29 cellular contexts compared by ENCODE assay signal in genomic region chr18:65259403-65259802, GRCh38.
DNase-seq lines count a peak whose midpoint lies in the region; ATAC-seq, FAIRE-seq and TF ChIP-seq lines count a peak whose summit lies in the region.
"Had no signal": no experiment of that assay in that cellular context is flagged by ENCODE, and none has a peak within 500 bp of the region (broad histone marks: within the 10 kb centered on the region; RNA-seq: fewer than 3 reads in every experiment).

No MANE protein-coding gene starts in this region.

- no peaks in the 10 kb centered on the region for H3K36me3 ChIP-seq in HEK293 (ENCODE audit: control insufficient read depth in 2 of 2, insufficient read depth in 1 of 2, low read length in 2 of 2)
- H3K36me3 ChIP-seq: BE2C; BLaER1; BLaER1 treated with 17β-estradiol and CSF1 and Interleukin-3, amounts not matched to agents 10 nM and 100 nM had no signal

- ATAC-seq in A549 = no peak
- ATAC-seq: CD8-positive, alpha-beta T cell had no signal

- TF ChIP-seq RAD21 in A549 (conservative IDR thresholded peaks at IDR 0.05 in 1 of 2, IDR thresholded peaks at IDR 0.05 in 1 of 2) = no peak

- H3K4me1 ChIP-seq in A549 = no peaks in the 10 kb centered on the region
- no peaks in the 10 kb centered on the region for H3K4me1 ChIP-seq in HEK293 (ENCODE audit: control insufficient read depth, insufficient read depth, low read length)
- H3K4me1 ChIP-seq: BE2C; BLaER1; BLaER1 treated with 17β-estradiol and CSF1 and Interleukin-3, amounts not matched to agents 10 nM and 100 nM; Caco-2 had no signal

- FAIRE-seq in A549 (lab: Jason Lieb, UNC) = no peak
- FAIRE-seq: A204.1 had no signal

- no peak for TF ChIP-seq CTCF in A549 (IDR thresholded peaks at IDR 0.05)
- TF ChIP-seq CTCF in HEK293 (tag by site-specific recombination; IDR thresholded peaks at IDR 0.05) = no peak

- no peak for TF ChIP-seq POLR2A in A549 (IDR thresholded peaks at IDR 0.05; ENCODE audit: low read length)

- H3K4me2 ChIP-seq in A549 = no peak overlapping the region
- H3K4me2 ChIP-seq: BLaER1; BLaER1 treated with 17β-estradiol and CSF1 and Interleukin-3, amounts not matched to agents 10 nM and 100 nM had no signal

- DNase-seq in A549 (ENCODE audit: low read depth in 1 of 2, low spot score in 1 of 2) (no peak), SHP77 (lab: John Stamatoyannopoulos, UW) (no peak), AG08396 (ENCODE audit: low spot score) (no peak)
- DNase-seq: 8988T; ACHN; AML-193; BE2C; C1 segment of cervical spinal cord; Caco-2; Calu3; CD4-positive, alpha-beta memory T cell; CD4-positive, alpha-beta T cell; CD4-positive, CD25-positive, alpha-beta regulatory T cell; CD8-positive, alpha-beta memory T cell; CD8-positive, alpha-beta T cell; COR-L47; DMS 273 treated with DMSO at 0.1 percent for 48 hours; DMS153; DMS53; DMS79; DMS79 treated with DMSO at 0.1 percent for 48 hours; DND-41; EL had no signal

- POLR2A ChIA-PET in A549 (lab: Yijun Ruan, JAX) = no interaction called here
- POLR2A ChIA-PET in HEK293 (lab: Yijun Ruan, JAX) = no interaction called here

- CTCF ChIA-PET in A549 (lab: Yijun Ruan, JAX) (no interaction called here), HEK293 (lab: Yijun Ruan, JAX) (no interaction called here)

- no peak for TF ChIP-seq EP300 in A549 (IDR thresholded peaks at IDR 0.05)

- no peak overlapping the region for H3K27ac ChIP-seq in A549
- no peak overlapping the region for H3K27ac ChIP-seq in HEK293 (ENCODE audit: extremely low read depth, low read depth, low read length)
- H3K27ac ChIP-seq: 22Rv1; BLaER1; BLaER1 treated with 17β-estradiol and CSF1 and Interleukin-3, amounts not matched to agents 10 nM and 100 nM; C4-2B had no signal

- H3K4me3 ChIP-seq in A549 (no peak overlapping the region), HEK293 (ENCODE audit: low read depth, low read length) (no peak overlapping the region)
- H3K4me3 ChIP-seq: BLaER1; BLaER1 treated with 17β-estradiol and CSF1 and Interleukin-3, amounts not matched to agents 10 nM and 100 nM had no signal

- 5% methylated on average over 2 of the region's 2 CpGs for WGBS in A549 (ENCODE audit: missing lambda C conversion rate)

- H3K9me3 ChIP-seq in A549 (no peaks in the 10 kb centered on the region), HEK293 (ENCODE audit: control insufficient read depth, insufficient read depth, low read depth, low read length) (no peaks in the 10 kb centered on the region)
- H3K9me3 ChIP-seq: BE2C; BLaER1; BLaER1 treated with 17β-estradiol and CSF1 and Interleukin-3, amounts not matched to agents 10 nM and 100 nM; Caco-2 had no signal

TF ChIP-seq in A549, 52 proteins besides CTCF, POLR2A, EP300 and RAD21:
- TF ChIP-seq PBX3 (IDR thresholded peaks at IDR 0.05) (no peak), ZC3H11A (IDR thresholded peaks at IDR 0.05) (peak; percentile 71), ELK1 (IDR thresholded peaks at IDR 0.05; ENCODE audit: low read depth, low read length) (no peak), ZSCAN20 (CRISPR knock-in tag; IDR thresholded peaks at IDR 0.05) (no peak)
TF ChIP-seq in A549: peak in this region for 1.

TF ChIP-seq in HEK293, 187 proteins besides CTCF, POLR2A, EP300 and RAD21 (continues in another document):
- no peak for TF ChIP-seq ZBTB20 (tag by site-specific recombination; IDR thresholded peaks at IDR 0.05)
- no peak for TF ChIP-seq ZNF211 (tag by site-specific recombination; IDR thresholded peaks at IDR 0.05; ENCODE audit: low read depth)
- no peak for TF ChIP-seq ZBTB7A (tag by site-specific recombination; IDR thresholded peaks at IDR 0.05; ENCODE audit: low read depth)
- no peak for TF ChIP-seq ZNF488 (tag by site-specific recombination; IDR thresholded peaks at IDR 0.05)
- no peak for TF ChIP-seq ZNF354C (tag by site-specific recombination; IDR thresholded peaks at IDR 0.05; ENCODE audit: borderline replicate concordance, low read depth)
- TF ChIP-seq TCF7L2 (IDR thresholded peaks at IDR 0.05; ENCODE audit: borderline replicate concordance, low read depth, low read length) = no peak
- TF ChIP-seq SETDB1 (IDR thresholded peaks at IDR 0.05; ENCODE audit: insufficient read length, low read length) = no peak
- TF ChIP-seq ZFP69B (tag by site-specific recombination; IDR thresholded peaks at IDR 0.05) = no peak
- no peak for TF ChIP-seq BCL11A (tag by site-specific recombination; IDR thresholded peaks at IDR 0.05; ENCODE audit: low read depth)
- peak; percentile 44; the same call in 1 of the 2 replicates for TF ChIP-seq REST (tag by site-specific recombination; IDR thresholded peaks at IDR 0.05)
- no peak for TF ChIP-seq ZNF521 (tag by site-specific recombination; IDR thresholded peaks at IDR 0.05)
- TF ChIP-seq TSHZ1 (tag by site-specific recombination; IDR thresholded peaks at IDR 0.05; ENCODE audit: borderline replicate concordance) = no peak
- TF ChIP-seq ZNF510 (tag by site-specific recombination; IDR thresholded peaks at IDR 0.05; ENCODE audit: insufficient replicate concordance) = peak; percentile 43
- no peak for TF ChIP-seq ZNF174 (tag by site-specific recombination; IDR thresholded peaks at IDR 0.05)

Comparison
In these comparisons a context has a peak if more than half of its experiments do, and no peak if none do; other contexts are left out.
1. Of the 5 proteins assayed by ChIP-seq in both HEK293 and A549: peak only in HEK293: REST; only in A549: none; in both: none; in neither: 4.